In genomic region chr1:23910144-23910543, GRCh38 we compare ENCODE assay signal across 24 cellular contexts. TPM values are rescaled to one million over a fixed set of nuclear protein-coding genes. Genes with fewer than 3 reads are reported as not detected.
DNase-seq lines count a peak whose midpoint lies in the region; ATAC-seq and TF ChIP-seq lines count a peak whose summit lies in the region.
"Had no signal": no experiment of that assay in that cellular context is flagged by ENCODE, and none has a peak within 500 bp of the region (broad histone marks: within the 10 kb centered on the region; RNA-seq: fewer than 3 reads in every experiment).

No MANE protein-coding gene starts in this region.

- CTCF ChIA-PET in CD8-positive, alpha-beta memory T cell (lab: Charles Lee): interaction anchor here (0.9 to 1.8 kb wide), 3 partner anchors 85 to 138 kb away, joined by 3 to 6 read pairs (median 3); partner anchors contain the start of gene HMGCL
- CTCF ChIA-PET in activated CD8-positive, alpha-beta T cell treated with anti-CD3 and anti-CD28 coated beads for 36 hours (lab: Charles Lee): interaction anchor here (1.1 to 3.7 kb wide), 6 partner anchors 13 to 161 kb away, joined by 3 to 23 read pairs (median 4); no protein-coding TSS in a partner anchor
- CTCF ChIA-PET in A673 (lab: Charles Lee): no interaction called here

- H4K91ac ChIP-seq in trophoblast cell (ENCODE audit: low read depth, low read length): no peak overlapping the region

- H2AK5ac ChIP-seq in trophoblast cell (ENCODE audit: low read length): no peak overlapping the region

- TF ChIP-seq CTCF in HL-60 (IDR thresholded peaks at IDR 0.05; ENCODE audit: insufficient read depth, low read length) (no peak), A673 (conservative IDR thresholded peaks at IDR 0.05; ENCODE audit: low read depth, low read length) (no peak)
- no peak for TF ChIP-seq CTCF in activated CD8-positive, alpha-beta T cell treated with anti-CD3 and anti-CD28 coated beads for 36 hours (IDR thresholded peaks at IDR 0.05)

- peak overlapping the region; percentile 70 to 92 (median 88) for H3K4me3 Mint-ChIP-seq in CD8-positive, alpha-beta memory T cell
- peak overlapping the region; percentile 34 for H3K4me3 Mint-ChIP-seq in activated CD8-positive, alpha-beta T cell treated with anti-CD3 and anti-CD28 coated beads for 36 hours
- peak overlapping the region in 8 of 10 donors; percentile 6 to 77 (median 54) for H3K4me3 Mint-ChIP-seq in naive thymus-derived CD8-positive, alpha-beta T cell
- H3K4me3 Mint-ChIP-seq: activated CD4-positive, alpha-beta memory T cell treated with anti-CD3 and anti-CD28 coated beads, Interleukin-2, amount 10 ng/mL, durations not matched to agents 7 days and 5 days; activated naive CD4-positive, alpha-beta T cell treated with anti-CD3 and anti-CD28 coated beads for 36 hours; activated T-cell treated with anti-CD3 and anti-CD28 coated beads, Interleukin-2, amount 50 U/mL, for 24 hours had no signal

- no CpG with 5 or more reads among the region's 8 CpGs for WGBS in trophoblast cell (ENCODE audit: extremely low coverage, insufficient coverage, insufficient read length)

- no peak overlapping the region for H3K18ac ChIP-seq in trophoblast cell (ENCODE audit: low read length)

- H3K36me3 ChIP-seq in CD8-positive, alpha-beta memory T cell (ENCODE audit: insufficient read depth, low read length): no peaks in the 10 kb centered on the region
- H3K36me3 ChIP-seq in trophoblast cell (ENCODE audit: control insufficient read depth in 1 of 2, insufficient read depth in 2 of 2, low read length in 2 of 2): no peaks in the 10 kb centered on the region
- H3K36me3 ChIP-seq in A673 (ENCODE audit: insufficient read depth, low read length, poor library complexity, severe bottlenecking): no peaks in the 10 kb centered on the region
- H3K36me3 ChIP-seq: left lung had no signal

- H3K27me3 ChIP-seq in CD8-positive, alpha-beta memory T cell (ENCODE audit: insufficient read depth, low read length, poor library complexity, severe bottlenecking): no peaks in the 10 kb centered on the region
- H3K27me3 ChIP-seq in HL-60 (ENCODE audit: insufficient read depth, poor library complexity, severe bottlenecking) (no peaks in the 10 kb centered on the region), trophoblast cell (ENCODE audit: insufficient read depth, low read length) (no peaks in the 10 kb centered on the region), A673 (replicated peaks; ENCODE audit: insufficient read depth, low read depth, low read length, poor library complexity) (no peaks in the 10 kb centered on the region)

- no peaks in the 10 kb centered on the region for H3K79me1 ChIP-seq in trophoblast cell (ENCODE audit: low read length)

- H4K8ac ChIP-seq in trophoblast cell (ENCODE audit: low read depth, low read length): no peak overlapping the region

- H3K14ac ChIP-seq in trophoblast cell (ENCODE audit: low read length): no peak overlapping the region

- H3K4ac ChIP-seq in trophoblast cell (ENCODE audit: low read depth, low read length): no peak overlapping the region

- H3K4me2 ChIP-seq in trophoblast cell (ENCODE audit: low read length): no peak overlapping the region

- no peak overlapping the region for H2BK120ac ChIP-seq in trophoblast cell (ENCODE audit: insufficient read depth, low read length, poor library complexity)

- H2BK5ac ChIP-seq in trophoblast cell (ENCODE audit: low read depth, low read length, poor library complexity): no peak overlapping the region

- intact Hi-C loops in activated CD8-positive, alpha-beta T cell treated with anti-CD3 and anti-CD28 coated beads for 36 hours (cut with micrococcal nuclease): no loop called here
- intact Hi-C loops in A673 (cut with micrococcal nuclease; ENCODE audit: unreplicated experiment): no loop called here

- H2AFZ ChIP-seq in trophoblast cell (ENCODE audit: insufficient read depth, low read length, poor library complexity): no peak overlapping the region

- no TSS peak for BruUV-seq in A673 (replicated peaks; lab: Mats Ljungman, UMichigan)

- POLR2A ChIA-PET in CD8-positive, alpha-beta memory T cell (lab: Charles Lee): no interaction called here
- POLR2A ChIA-PET in activated CD8-positive, alpha-beta T cell treated with anti-CD3 and anti-CD28 coated beads for 36 hours (lab: Charles Lee): interaction anchor here (0.6 to 1.4 kb wide), 2 partner anchors 88 to 245 kb away, joined by 3 to 4 read pairs; no protein-coding TSS in a partner anchor
- POLR2A ChIA-PET in naive thymus-derived CD8-positive, alpha-beta T cell (lab: Charles Lee): interaction anchor here (0.6 to 1.0 kb wide), 3 partner anchors 12 to 107 kb away, joined by 3 to 5 read pairs (median 4); partner anchors contain the start of gene PNRC2
- POLR2A ChIA-PET in A673 (lab: Charles Lee; ENCODE audit: low non-redundant PET): interaction anchor here (0.6 kb wide), 1 partner anchor 78 kb away, joined by 3 read pairs; no protein-coding TSS in a partner anchor

- DNase-seq in CD8-positive, alpha-beta memory T cell: peak in 1 of 5 donors; percentile 14
- DNase-seq in HL-60 (ENCODE audit: low read depth in 1 of 2, low spot score in 1 of 2) (no peak), trophoblast cell (no peak), DMS153 (lab: John Stamatoyannopoulos, UW) (no peak), A673 (ENCODE audit: low spot score) (no peak)
- DNase-seq in activated CD8-positive, alpha-beta T cell treated with anti-CD3 and anti-CD28 coated beads for 36 hours: peak; percentile 40
- DNase-seq in naive thymus-derived CD8-positive, alpha-beta T cell: no peak
- DNase-seq: activated CD4-positive, alpha-beta memory T cell treated with anti-CD3 and anti-CD28 coated beads, Interleukin-2, amount 10 ng/mL, durations not matched to agents 7 days and 5 days; activated T-cell treated with anti-CD3 and anti-CD28 coated beads, Interleukin-2, amount 50 U/mL, for 24 hours; aorta; dorsolateral prefrontal cortex; GDM1; left lung; NCI-H1417 treated with DMSO at 0.1 percent for 48 hours; NCI-H510A treated with DMSO at 0.1 percent for 48 hours; NK-92 treated with Interleukin-12 subunit alpha and Interleukin-12 subunit beta, amount 100 ng/mL, for 24 hours; stimulated activated CD4-positive, alpha-beta T cell treated with anti-CD3 and anti-CD28 coated beads, Interleukin-15, amount 100 ng/mL, for 24 hours had no signal

- no peak overlapping the region for H2BK12ac ChIP-seq in trophoblast cell (ENCODE audit: low read length)

- no peak overlapping the region for H4K12ac ChIP-seq in trophoblast cell (ENCODE audit: low read depth, low read length)

- H3K36me3 Mint-ChIP-seq in CD8-positive, alpha-beta memory T cell: no peaks in the 10 kb centered on the region
- H3K36me3 Mint-ChIP-seq in activated CD8-positive, alpha-beta T cell treated with anti-CD3 and anti-CD28 coated beads for 36 hours (ENCODE audit: low read depth): no peaks in the 10 kb centered on the region
- peaks cover 0 to 2% (median 0%) of the 10 kb centered on the region in 3 donors for H3K36me3 Mint-ChIP-seq in naive thymus-derived CD8-positive, alpha-beta T cell

- ATAC-seq in activated CD8-positive, alpha-beta T cell treated with anti-CD3 and anti-CD28 coated beads for 36 hours: no peak
- no peak for ATAC-seq in naive thymus-derived CD8-positive, alpha-beta T cell
- ATAC-seq in HG03097 (IDR thresholded peaks at IDR 0.05; ENCODE audit: low FRiP score, unreplicated experiment): no peak
- ATAC-seq: left lung, sciatic nerve had no signal

- H3K27ac Mint-ChIP-seq in CD8-positive, alpha-beta memory T cell: peak overlapping the region in 7 of 8 donors; percentile 52 to 94 (median 91)
- H3K27ac Mint-ChIP-seq in activated CD8-positive, alpha-beta T cell treated with anti-CD3 and anti-CD28 coated beads for 36 hours: peak overlapping the region; percentile 73
- H3K27ac Mint-ChIP-seq in naive thymus-derived CD8-positive, alpha-beta T cell: peak overlapping the region in 8 of 10 donors; percentile 1 to 90 (median 80)
- H3K27ac Mint-ChIP-seq: activated CD4-positive, alpha-beta memory T cell treated with anti-CD3 and anti-CD28 coated beads, Interleukin-2, amount 10 ng/mL, durations not matched to agents 7 days and 5 days; activated T-cell treated with anti-CD3 and anti-CD28 coated beads, Interleukin-2, amount 50 U/mL, for 24 hours had no signal

- no peak overlapping the region for H3K27ac ChIP-seq in CD8-positive, alpha-beta memory T cell (ENCODE audit: low read depth, low read length)
- H3K27ac ChIP-seq in HL-60 (replicated peaks) (peak overlapping the region; percentile 94), trophoblast cell (ENCODE audit: low read depth, low read length) (no peak overlapping the region), A673 (ENCODE audit: low read depth, low read length, poor library complexity, severe bottlenecking) (no peak overlapping the region)
- H3K27ac ChIP-seq: dorsolateral prefrontal cortex, left lung had no signal

- H3K9me3 Mint-ChIP-seq in CD8-positive, alpha-beta memory T cell: no peaks in the 10 kb centered on the region
- H3K9me3 Mint-ChIP-seq in activated CD8-positive, alpha-beta T cell treated with anti-CD3 and anti-CD28 coated beads for 36 hours: no peaks in the 10 kb centered on the region
- H3K9me3 Mint-ChIP-seq in naive thymus-derived CD8-positive, alpha-beta T cell: no peaks in the 10 kb centered on the region
- H3K9me3 Mint-ChIP-seq: activated CD4-positive, alpha-beta memory T cell treated with anti-CD3 and anti-CD28 coated beads, Interleukin-2, amount 10 ng/mL, durations not matched to agents 7 days and 5 days; activated naive CD4-positive, alpha-beta T cell treated with anti-CD3 and anti-CD28 coated beads for 36 hours; activated T-cell treated with anti-CD3 and anti-CD28 coated beads, Interleukin-2, amount 50 U/mL, for 24 hours had no signal

- peaks cover 9 to 18% of the 10 kb centered on the region in 2 donors for H3K27me3 Mint-ChIP-seq in CD8-positive, alpha-beta memory T cell
- no peaks in the 10 kb centered on the region for H3K27me3 Mint-ChIP-seq in activated CD8-positive, alpha-beta T cell treated with anti-CD3 and anti-CD28 coated beads for 36 hours
- peaks cover 0 to 4% (median 0%) of the 10 kb centered on the region in 5 donors for H3K27me3 Mint-ChIP-seq in naive thymus-derived CD8-positive, alpha-beta T cell

- no peak overlapping the region for H3K23ac ChIP-seq in trophoblast cell (ENCODE audit: low read length)

- H3K4me1 ChIP-seq in CD8-positive, alpha-beta memory T cell (ENCODE audit: insufficient read depth, low read length): peaks cover 62% of the 10 kb centered on the region
- H3K4me1 ChIP-seq in trophoblast cell (ENCODE audit: control insufficient read depth in 1 of 2, insufficient read depth in 2 of 2, low read length in 2 of 2) (no peaks in the 10 kb centered on the region), A673 (ENCODE audit: insufficient read depth, low read length, poor library complexity, severe bottlenecking) (no peaks in the 10 kb centered on the region)

- H3K4me3 ChIP-seq in CD8-positive, alpha-beta memory T cell (ENCODE audit: low read length): no peak overlapping the region
- H3K4me3 ChIP-seq in HL-60 (replicated peaks; ENCODE audit: insufficient read depth, low read length) (no peak overlapping the region), trophoblast cell (ENCODE audit: low read depth, low read length) (no peak overlapping the region), A673 (ENCODE audit: low read depth, low read length, poor library complexity, severe bottlenecking) (no peak overlapping the region)
- H3K4me3 ChIP-seq: dorsolateral prefrontal cortex, left lung had no signal

- H3K4me1 Mint-ChIP-seq in CD8-positive, alpha-beta memory T cell: peaks cover 64 to 78% (median 65%) of the 10 kb centered on the region in 3 donors
- H3K4me1 Mint-ChIP-seq in activated CD8-positive, alpha-beta T cell treated with anti-CD3 and anti-CD28 coated beads for 36 hours (ENCODE audit: low read depth): peaks cover 65% of the 10 kb centered on the region
- peaks cover 35 to 88% (median 57%) of the 10 kb centered on the region in 4 donors for H3K4me1 Mint-ChIP-seq in naive thymus-derived CD8-positive, alpha-beta T cell

- H3K9ac ChIP-seq in trophoblast cell (ENCODE audit: low read length): no peak overlapping the region

- H3K79me2 ChIP-seq in trophoblast cell (ENCODE audit: control insufficient read depth, insufficient read depth, low read length, poor library complexity): no peaks in the 10 kb centered on the region

- H3K9me3 ChIP-seq in CD8-positive, alpha-beta memory T cell (ENCODE audit: low read length): no peaks in the 10 kb centered on the region
- H3K9me3 ChIP-seq in trophoblast cell (ENCODE audit: insufficient read depth, low read depth, low read length) (no peaks in the 10 kb centered on the region), A673 (ENCODE audit: low read depth, low read length, poor library complexity, severe bottlenecking) (no peaks in the 10 kb centered on the region)
- H3K9me3 ChIP-seq: left lung had no signal

RNA-seq across cellular contexts. Expression of gene CNR2, which starts 3.0 kb away (rescaled TPM):
- total RNA-seq in CD8-positive, alpha-beta memory T cell: under 1 TPM; 0.18 to 0.20 TPM
- 5.3 TPM for polyA plus RNA-seq in CD8-positive, alpha-beta memory T cell
- under 1 TPM; 0.25 TPM for total RNA-seq in activated CD8-positive, alpha-beta T cell treated with anti-CD3 and anti-CD28 coated beads for 36 hours
- 1 to 10 TPM in 1 of 2 experiments, under 1 TPM in 1; 0.99 to 1.1 TPM for total RNA-seq in naive thymus-derived CD8-positive, alpha-beta T cell
- polyA plus RNA-seq in naive thymus-derived CD8-positive, alpha-beta T cell: 1 to 10 TPM in 1 of 3 donors, under 1 TPM in 2; 0.05 to 3.2 (median 0.57) TPM
- 0.01 TPM in 2 replicates for polyA plus RNA-seq in trophoblast cell (2013)
- total RNA-seq in A673 (2021): not detected in 2 replicates
- total RNA-seq: activated naive CD4-positive, alpha-beta T cell treated with anti-CD3 and anti-CD28 coated beads for 36 hours; cardiac septum; RPMI7951 had no signal
- polyA plus RNA-seq: AG04450, neural cell had no signal

RNA-seq across cellular contexts. Expression of gene FUCA1, which starts 42.1 kb away (rescaled TPM):
- total RNA-seq in CD8-positive, alpha-beta memory T cell: 10 to 100 TPM; 14.1 to 15.7 TPM
- 17.2 TPM for polyA plus RNA-seq in CD8-positive, alpha-beta memory T cell
- 1 to 10 TPM; 4.6 to 4.8 TPM for total RNA-seq in activated CD8-positive, alpha-beta T cell treated with anti-CD3 and anti-CD28 coated beads for 36 hours
- 10 to 100 TPM; 14.8 to 18.4 TPM for total RNA-seq in naive thymus-derived CD8-positive, alpha-beta T cell
- polyA plus RNA-seq in naive thymus-derived CD8-positive, alpha-beta T cell: 10 to 100 TPM in 2 of 3 donors, 1 to 10 TPM in 1; 8.1 to 13.8 (median 10.7) TPM
- 3.6 and 3.7 TPM in 2 replicates for polyA plus RNA-seq in trophoblast cell (2013)
- total RNA-seq in A673 (2021): 8.9 and 12.1 TPM in 2 replicates

RNA-seq across cellular contexts. Expression of gene PNRC2, which starts 49.5 kb away (rescaled TPM):
- 100 to 1,000 TPM; 149 to 157 TPM for total RNA-seq in CD8-positive, alpha-beta memory T cell
- polyA plus RNA-seq in CD8-positive, alpha-beta memory T cell: 123 TPM
- 100 to 1,000 TPM; 130 to 133 TPM for total RNA-seq in activated CD8-positive, alpha-beta T cell treated with anti-CD3 and anti-CD28 coated beads for 36 hours
- 100 to 1,000 TPM; 179 to 182 TPM for total RNA-seq in naive thymus-derived CD8-positive, alpha-beta T cell
- 100 to 1,000 TPM; 117 to 139 (median 121) TPM for polyA plus RNA-seq in naive thymus-derived CD8-positive, alpha-beta T cell
- 125 and 134 TPM in 2 replicates for polyA plus RNA-seq in trophoblast cell (2013)
- total RNA-seq in A673 (2021): 76.2 and 93.2 TPM in 2 replicates

Comparison
In these comparisons a context has a peak if more than half of its experiments do, and no peak if none do; other contexts are left out.
1. H3K4me3 Mint-ChIP-seq: peak in every context shown above with its lines; median percentile 88 in CD8-positive, alpha-beta memory T cell; 54 in naive thymus-derived CD8-positive, alpha-beta T cell; 34 in activated CD8-positive, alpha-beta T cell treated with anti-CD3 and anti-CD28 coated beads for 36 hours.